In the genomic region with DNA sequence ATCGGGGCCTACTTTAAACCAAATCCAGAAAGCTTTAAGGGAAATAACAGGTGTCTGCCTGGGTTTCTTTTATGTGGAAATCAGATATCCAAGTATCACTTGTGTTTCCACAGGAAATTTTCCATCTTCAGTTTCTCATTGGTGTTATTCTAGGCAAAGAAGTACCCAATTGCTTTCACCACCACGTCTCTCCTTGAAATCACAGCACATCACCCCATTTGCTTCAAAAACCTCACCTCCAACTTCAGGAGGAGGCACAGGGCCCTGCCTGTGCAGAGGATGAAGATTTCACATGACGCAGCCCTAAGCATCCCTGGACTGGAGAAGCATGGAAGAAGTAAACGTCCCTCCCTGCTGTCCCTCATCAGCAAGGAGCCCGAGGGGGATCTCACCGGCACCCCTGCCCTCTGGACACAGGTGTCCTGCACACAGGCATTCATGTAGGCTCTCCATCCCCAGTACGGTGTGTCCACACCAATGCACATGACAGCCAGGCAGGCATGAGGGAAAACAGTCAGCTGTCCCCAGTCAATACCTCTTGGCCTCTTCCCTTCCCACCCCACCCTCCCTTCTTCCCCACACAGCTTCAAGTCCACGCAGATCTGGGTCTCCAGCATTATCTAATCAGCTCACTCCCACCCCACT, we compare ENCODE assay signal across 22 cellular contexts.
DNase-seq lines count a peak whose midpoint lies in the region; ATAC-seq and TF ChIP-seq lines count a peak whose summit lies in the region.
"Had no signal": no experiment of that assay in that cellular context is flagged by ENCODE, and none has a peak within 500 bp of the region (broad histone marks: within the 10 kb centered on the region; RNA-seq: fewer than 3 reads in every experiment).

No MANE protein-coding gene starts in this region.

- H3K27me3 ChIP-seq in iPS DF 6.9 (ENCODE audit: control insufficient read depth, insufficient read depth, low read length) = peaks cover 52% of the 10 kb centered on the region
- H3K27me3 ChIP-seq in left lung = peaks cover 22 to 64% of the 10 kb centered on the region in 2 donors
- peaks cover 13% of the 10 kb centered on the region for H3K27me3 ChIP-seq in foreskin keratinocyte
- H3K27me3 ChIP-seq: adrenal gland, testis had no signal

- H3K4me1 Mint-ChIP-seq in natural killer cell = peaks cover 7 to 11% of the 10 kb centered on the region in 2 donors

- intact Hi-C loops in left lung (cut with DNase I) (no loop called here), natural killer cell (cut with micrococcal nuclease) (no loop called here)

- H3K36me3 Mint-ChIP-seq in natural killer cell = no peaks in the 10 kb centered on the region
- H3K36me3 Mint-ChIP-seq: CD8-positive, alpha-beta T cell had no signal

- H3K9me3 ChIP-seq in iPS DF 6.9 (ENCODE audit: control insufficient read depth, insufficient read depth, low read length) (no peaks in the 10 kb centered on the region), left lung (no peaks in the 10 kb centered on the region)
- H3K9me3 ChIP-seq: adrenal gland, pancreas, testis had no signal

- no CpG with 5 or more reads among the region's 8 CpGs for WGBS in iPS DF 6.9 (ENCODE audit: insufficient coverage, insufficient read length)

- DNase-seq in G401 (ENCODE audit: low spot score) (peak; percentile 78), SK-MEL-5 (ENCODE audit: low read depth, low spot score) (peak; percentile 56), iPS DF 6.9 (ENCODE audit: low read depth, low spot score) (no peak), retina (peak; percentile 51), epidermal melanocyte (ENCODE audit: insufficient read length, low spot score) (no peak), left lung (no peak), natural killer cell (no peak), foreskin keratinocyte (no peak)
- DNase-seq: activated B cell treated with CpG ODN at 0.5 μM for 24 hours; activated CD8-positive, alpha-beta T cell treated with anti-CD3 and anti-CD28 coated beads for 36 hours; activated T-cell treated with anti-CD3 and anti-CD28 coated beads for 4 hours; CD8-positive, alpha-beta T cell; erythroblast; hippocampal formation; kidney glomerular epithelial cell; NCI-H2081; NCI-H345; NCI-H774; pancreas; T1000; testis had no signal

- peak overlapping the region; percentile 18; the same call in 1 of the 2 replicates for H3K4me3 ChIP-seq in iPS DF 6.9 (ENCODE audit: low read length)
- H3K4me3 ChIP-seq in left lung = no peak overlapping the region
- H3K4me3 ChIP-seq: pancreas, testis had no signal

- peaks cover 2% of the 10 kb centered on the region; the same call in 1 of the 2 replicates for H3K4me1 ChIP-seq in iPS DF 6.9 (ENCODE audit: control insufficient read depth, insufficient read depth, low read length)
- no peaks in the 10 kb centered on the region for H3K4me1 ChIP-seq in left lung
- H3K4me1 ChIP-seq in foreskin keratinocyte = no peaks in the 10 kb centered on the region

- H3K27ac ChIP-seq in iPS DF 6.9 (ENCODE audit: low read length) (no peak overlapping the region), left lung (no peak overlapping the region), foreskin keratinocyte (no peak overlapping the region)
- H3K27ac ChIP-seq: pancreas, testis had no signal

- H3K27me3 Mint-ChIP-seq in natural killer cell (ENCODE audit: low read depth in 2 of 2) = peaks cover 44 to 62% of the 10 kb centered on the region in 2 donors

- ATAC-seq in left lung (no peak), natural killer cell (no peak), foreskin keratinocyte (no peak)
- ATAC-seq: activated CD8-positive, alpha-beta T cell treated with anti-CD3 and anti-CD28 coated beads for 36 hours; CD8-positive, alpha-beta T cell; pancreas had no signal

- TF ChIP-seq CTCF in left lung (IDR thresholded peaks at IDR 0.05) (no peak), natural killer cell (IDR thresholded peaks at IDR 0.05) (no peak), foreskin keratinocyte (conservative IDR thresholded peaks at IDR 0.05) (no peak)

- no peaks in the 10 kb centered on the region for H3K36me3 ChIP-seq in iPS DF 6.9 (ENCODE audit: control insufficient read depth, insufficient read depth, low read length)
- no peaks in the 10 kb centered on the region for H3K36me3 ChIP-seq in left lung
- H3K36me3 ChIP-seq: adrenal gland, pancreas had no signal

- H3K4me3 Mint-ChIP-seq in natural killer cell = no peak overlapping the region
- H3K4me3 Mint-ChIP-seq: activated B cell treated with CpG ODN at 0.5 μM for 24 hours; activated CD8-positive, alpha-beta T cell treated with anti-CD3 and anti-CD28 coated beads for 36 hours; CD8-positive, alpha-beta T cell had no signal

- in situ Hi-C loops in G401 (cut with HindIII; ENCODE audit: low sequenced_read_pairs) = no loop called here
- in situ Hi-C loops in SK-MEL-5 (cut with HindIII; ENCODE audit: low pct_unique_long_range_greater_than_20kb, low sequenced_read_pairs) = no loop called here

- no peaks in the 10 kb centered on the region for H3K9me3 Mint-ChIP-seq in natural killer cell
- H3K9me3 Mint-ChIP-seq: activated B cell treated with CpG ODN at 0.5 μM for 24 hours; activated CD8-positive, alpha-beta T cell treated with anti-CD3 and anti-CD28 coated beads for 36 hours; CD8-positive, alpha-beta T cell had no signal

- no peak overlapping the region for H3K27ac Mint-ChIP-seq in natural killer cell
- H3K27ac Mint-ChIP-seq: activated B cell treated with CpG ODN at 0.5 μM for 24 hours; activated CD8-positive, alpha-beta T cell treated with anti-CD3 and anti-CD28 coated beads for 36 hours; CD8-positive, alpha-beta T cell had no signal

Comparison
In these comparisons a context has a peak if more than half of its experiments do, and no peak if none do; other contexts are left out.
1. DNase-seq: peak in G401 (single experiment), SK-MEL-5 (single experiment) and retina (single experiment); none in iPS DF 6.9 (single experiment), epidermal melanocyte (single experiment), left lung (0 of 2), natural killer cell (single experiment) and foreskin keratinocyte (0 of 2).